ENCODE assay signal across 32 cellular contexts in genomic region chr3:35426581-35426980, GRCh38.
"Had no signal": no experiment of that assay in that cellular context is flagged by ENCODE, and none has a peak within 500 bp of the region (broad histone marks: within the 10 kb centered on the region; RNA-seq: fewer than 3 reads in every experiment).

No MANE protein-coding gene starts in this region.

- H3K9ac ChIP-seq: SK-N-SH had no signal

- H3K36me3 ChIP-seq: adrenal gland, breast epithelium, MG63, SJCRH30 had no signal

- H3K4me1 ChIP-seq: adrenal gland, body of pancreas, breast epithelium, SJCRH30 had no signal

- H3K27ac ChIP-seq: adrenal gland, body of pancreas, breast epithelium, SJCRH30, VCaP had no signal

- DNase-seq: activated B cell treated with CpG ODN at 0.5 μM for 24 hours; activated CD4-positive, alpha-beta memory T cell treated with anti-CD3 and anti-CD28 coated beads for 36 hours; activated CD4-positive, alpha-beta T cell treated with anti-CD3 and anti-CD28 coated beads for 4 hours; activated CD4-positive, alpha-beta T cell treated with anti-CD3 and anti-CD28 coated beads, Interleukin-2, amount 50 U/mL, for 1 hour; activated CD4-positive, CD25-positive, alpha-beta regulatory T cell treated with anti-CD3 and anti-CD28 coated beads, Interleukin-2, amount 50 U/mL, for 72 hours; activated CD8-positive, alpha-beta memory T cell treated with anti-CD3 and anti-CD28 coated beads, Interleukin-2, amount 50 U/mL, for 4 hours; activated gamma-delta T cell treated with Interleukin-2 at 50 U/mL for 16 hours; activated naive CD4-positive, alpha-beta T cell treated with anti-CD3 and anti-CD28 coated beads for 36 hours; activated T-cell treated with anti-CD3 and anti-CD28 coated beads for 4 hours; activated T-cell treated with anti-CD3 and anti-CD28 coated beads, Interleukin-2, amount 50 U/mL, for 4 hours; adrenal gland; body of pancreas; Karpas-422; KBM-7; MG63; NCI-H1048; NCI-H1105 treated with DMSO at 0.1 percent for 48 hours; NCI-H1436; NCI-H1694; NCI-H1930; NCI-H2081 treated with DMSO at 0.1 percent for 48 hours; NCI-H226; NCI-H446 treated with DMSO at 0.1 percent for 48 hours; NCI-H524; SHP77; SJCRH30; SK-N-SH; T-cell; T-helper 17 cell; T-helper 9 cell had no signal

- H3K9me3 ChIP-seq: adrenal gland, body of pancreas, breast epithelium, MG63, SJCRH30, SK-N-SH had no signal

- H3K4me3 ChIP-seq: adrenal gland, body of pancreas, breast epithelium, MG63, SJCRH30 had no signal
